In genomic region chr1:236063551-236063918, GRCh38 we compare ENCODE assay signal across 8 cellular contexts. TPM values are rescaled to one million over a fixed set of nuclear protein-coding genes. Genes with fewer than 3 reads are reported as not detected.
DNase-seq lines count a peak whose midpoint lies in the region; ATAC-seq and TF ChIP-seq lines count a peak whose summit lies in the region.

No MANE protein-coding gene starts in this region.

- H3K27me3 Mint-ChIP-seq in activated CD4-positive, alpha-beta memory T cell treated with anti-CD3 and anti-CD28 coated beads for 36 hours, result peaks cover 25% of the 10 kb centered on the region

- POLR2A ChIA-PET in activated CD4-positive, alpha-beta memory T cell treated with anti-CD3 and anti-CD28 coated beads for 36 hours (lab: Charles Lee), result no interaction called here

- H3K4me3 ChIP-seq in GM08714 (ENCODE audit: low read length) (peak overlapping the region; percentile 78; the same call in 1 of the 2 replicates), iPS DF 6.9 (ENCODE audit: low read length) (peak overlapping the region; percentile 77; the same call in 1 of the 2 replicates), rectal smooth muscle tissue (ENCODE audit: low read length) (peak overlapping the region; percentile 92), adrenal gland (peak overlapping the region in 2 of 4 donors; percentile 63 to 75)

- H3K36me3 ChIP-seq in iPS DF 6.9 (ENCODE audit: control insufficient read depth, insufficient read depth, low read length), result no peaks in the 10 kb centered on the region
- no peaks in the 10 kb centered on the region for H3K36me3 ChIP-seq in rectal smooth muscle tissue (ENCODE audit: control insufficient read depth, insufficient read depth, low read length)
- no peaks in the 10 kb centered on the region for H3K36me3 ChIP-seq in adrenal gland (replicated peaks in 1 of 2)

- no peak overlapping the region for H3K9ac ChIP-seq in rectal smooth muscle tissue (ENCODE audit: low read length)

- no peak overlapping the region for H3K27ac Mint-ChIP-seq in activated CD4-positive, alpha-beta memory T cell treated with anti-CD3 and anti-CD28 coated beads for 36 hours

- peak overlapping the region; percentile 7 for H3K4me3 Mint-ChIP-seq in activated CD4-positive, alpha-beta memory T cell treated with anti-CD3 and anti-CD28 coated beads for 36 hours

- intact Hi-C loops in activated CD4-positive, alpha-beta memory T cell treated with anti-CD3 and anti-CD28 coated beads for 36 hours (cut with micrococcal nuclease), result no loop called here
- intact Hi-C loops in adrenal gland (cut with DNase I), result no loop called here

- H3K27ac ChIP-seq in iPS DF 6.9 (ENCODE audit: low read length) (no peak overlapping the region), rectal smooth muscle tissue (ENCODE audit: low read depth, low read length) (peak overlapping the region; percentile 100), adrenal gland (peak overlapping the region in 2 of 5 donors; percentile 90 to 95)

- no peaks in the 10 kb centered on the region for H3K4me1 ChIP-seq in iPS DF 6.9 (ENCODE audit: control insufficient read depth, insufficient read depth, low read length)
- peaks cover 41% of the 10 kb centered on the region for H3K4me1 ChIP-seq in rectal smooth muscle tissue (ENCODE audit: control insufficient read depth, insufficient read depth, low read length)
- H3K4me1 ChIP-seq in adrenal gland (replicated peaks in 1 of 2), result peaks cover 0 to 23% of the 10 kb centered on the region in 2 donors

- TF ChIP-seq CTCF in adrenal gland (IDR thresholded peaks at IDR 0.05), result no peak

- WGBS in iPS DF 6.9 (ENCODE audit: insufficient coverage, insufficient read length), result no CpG with 5 or more reads among the region's 6 CpGs
- 63 to 79% (median 66%) methylated on average over 6 of the region's 6 CpGs for WGBS in adrenal gland, 4 donors

- no peaks in the 10 kb centered on the region for H3K36me3 Mint-ChIP-seq in activated CD4-positive, alpha-beta memory T cell treated with anti-CD3 and anti-CD28 coated beads for 36 hours

- ATAC-seq in HG03432 (IDR thresholded peaks at IDR 0.05; ENCODE audit: unreplicated experiment), result no peak

- peaks cover 23% of the 10 kb centered on the region for H3K4me1 Mint-ChIP-seq in activated CD4-positive, alpha-beta memory T cell treated with anti-CD3 and anti-CD28 coated beads for 36 hours (ENCODE audit: low read depth)

- no peaks in the 10 kb centered on the region for H3K9me3 Mint-ChIP-seq in activated CD4-positive, alpha-beta memory T cell treated with anti-CD3 and anti-CD28 coated beads for 36 hours

- CTCF ChIA-PET in activated CD4-positive, alpha-beta memory T cell treated with anti-CD3 and anti-CD28 coated beads for 36 hours (lab: Charles Lee), result no interaction called here

- no peak for DNase-seq in activated CD4-positive, alpha-beta memory T cell treated with anti-CD3 and anti-CD28 coated beads for 36 hours
- DNase-seq in iPS DF 6.9 (ENCODE audit: low read depth, low spot score), result no peak
- no peak for DNase-seq in stimulated activated CD4-positive, alpha-beta T cell treated with anti-CD3 and anti-CD28 coated beads, Interleukin-4, amount 100 ng/mL, for 1 hour
- DNase-seq in adrenal gland, result no peak
- no peak for DNase-seq in D341Med (ENCODE audit: low spot score)

- TF ChIP-seq POLR2A in adrenal gland (IDR thresholded peaks at IDR 0.05), result no peak

- H3K9me3 ChIP-seq in iPS DF 6.9 (ENCODE audit: control insufficient read depth, insufficient read depth, low read length) (no peaks in the 10 kb centered on the region), adrenal gland (replicated peaks in 1 of 3) (no peaks in the 10 kb centered on the region)

- peaks cover 8% of the 10 kb centered on the region; the same call in 1 of the 2 replicates for H3K27me3 ChIP-seq in iPS DF 6.9 (ENCODE audit: control insufficient read depth, insufficient read depth, low read length)
- H3K27me3 ChIP-seq in rectal smooth muscle tissue (ENCODE audit: control insufficient read depth, insufficient read depth, low read length), result no peaks in the 10 kb centered on the region
- no peaks in the 10 kb centered on the region for H3K27me3 ChIP-seq in adrenal gland

RNA-seq across cellular contexts. Expression of gene NID1, which starts 1.4 kb away (rescaled TPM):
- under 1 TPM; 0.05 to 0.07 TPM for total RNA-seq in activated CD4-positive, alpha-beta memory T cell treated with anti-CD3 and anti-CD28 coated beads for 36 hours
- 100 to 1,000 TPM in 5 of 8 donors, 10 to 100 TPM in 3; 71.2 to 216 (median 112) TPM for total RNA-seq in adrenal gland
- 10 to 100 TPM; 26.0 to 61.1 (median 32.2) TPM for polyA plus RNA-seq in adrenal gland

Comparison
In these comparisons a context has a peak if more than half of its experiments do, and no peak if none do; other contexts are left out.
1. RNA of gene NID1, which starts 1.4 kb away (total RNA-seq): 71.2 to 216 TPM in adrenal gland; 0.05 to 0.07 TPM in activated CD4-positive, alpha-beta memory T cell treated with anti-CD3 and anti-CD28 coated beads for 36 hours; every median in the first group is over 10 times any median in the second.